Comparison of ENCODE assay signal across 1 cellular context in genomic region chr9:136860933-136861873, GRCh38.
TF ChIP-seq lines count a peak whose summit lies in the region.

No MANE protein-coding gene starts in this region.

TF ChIP-seq in IMR-90, 13 proteins besides CTCF, POLR2A, EP300 and RAD21 (continued from another document):
- TF ChIP-seq ELK1 (IDR thresholded peaks at IDR 0.05; ENCODE audit: borderline replicate concordance, low read depth, low read length) = no peak
- TF ChIP-seq MAFK (IDR thresholded peaks at IDR 0.05; ENCODE audit: low read depth, low read length) = no peak
- no peak for TF ChIP-seq USF2 (IDR thresholded peaks at IDR 0.05; ENCODE audit: low read depth, low read length)
- no peak for TF ChIP-seq RCOR1 (IDR thresholded peaks at IDR 0.05; ENCODE audit: insufficient replicate concordance, low read length)
- no peak for TF ChIP-seq BHLHE40 (IDR thresholded peaks at IDR 0.05; ENCODE audit: low read depth, low read length)
